In the genomic region with DNA sequence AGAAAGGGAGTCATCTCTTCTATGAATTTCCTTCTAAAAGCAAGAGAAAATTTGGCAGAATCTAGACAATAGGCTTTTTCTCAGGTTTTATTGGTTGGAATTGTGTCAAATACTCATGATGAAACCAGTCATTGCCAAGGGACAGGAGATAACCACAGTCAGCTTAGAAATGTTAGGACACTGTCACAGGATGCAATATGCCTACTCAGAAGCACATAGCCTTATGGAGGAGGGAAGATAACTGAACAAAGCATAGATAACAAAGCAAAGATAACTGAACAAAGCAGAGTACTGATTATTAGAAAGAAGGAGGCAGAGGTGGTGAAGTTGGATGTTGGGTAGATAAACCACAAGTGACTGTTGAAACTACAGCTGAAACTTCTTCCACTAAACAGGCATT, we compare ENCODE assay signal across 21 cellular contexts.
"Had no signal": no experiment of that assay in that cellular context is flagged by ENCODE, and none has a peak within 500 bp of the region (broad histone marks: within the 10 kb centered on the region; RNA-seq: fewer than 3 reads in every experiment).

No MANE protein-coding gene starts in this region.

- H3K4me1 ChIP-seq: tibial artery, uterus had no signal

- DNase-seq: activated CD4-positive, alpha-beta T cell treated with anti-CD3 and anti-CD28 coated beads, Interleukin-2, amount 10 ng/mL, durations not matched to agents 24 days and 14 days; activated CD4-positive, CD25-positive, alpha-beta regulatory T cell; activated CD8-positive, alpha-beta memory T cell treated with anti-CD3 and anti-CD28 coated beads, Interleukin-2, amount 50 U/mL, for 4 hours; activated CD8-positive, alpha-beta T cell treated with anti-CD3 and anti-CD28 coated beads, Interleukin-2, amount 10 ng/mL, durations not matched to agents 7 days and 5 days; activated gamma-delta T cell treated with Interleukin-2 at 50 U/mL for 16 hours; activated naive CD8-positive, alpha-beta T cell treated with anti-CD3 and anti-CD28 coated beads, Interleukin-2, amount 10 ng/mL, durations not matched to agents 7 days and 5 days; activated T-cell treated with anti-CD3 and anti-CD28 coated beads, Interleukin-2, amount 50 U/mL, for 72 hours; anterior cingulate cortex; dorsolateral prefrontal cortex; foreskin fibroblast; kidney glomerular epithelial cell; left ventricle myocardium superior; mesenchymal stem cell; occipital lobe; right cardiac atrium; small intestine; stimulated activated CD4-positive, alpha-beta T cell treated with anti-CD3 and anti-CD28 coated beads, Interleukin-4, amount 100 ng/mL, for 24 hours; stimulated activated naive CD4-positive, alpha-beta T cell; T-helper 17 cell; tibial artery; uterus had no signal

- H3K27ac ChIP-seq: dorsolateral prefrontal cortex, tibial artery, uterus had no signal

- H3K9me3 ChIP-seq: tibial artery, uterus had no signal

- H3K36me3 ChIP-seq: tibial artery, uterus had no signal

- H3K4me3 ChIP-seq: dorsolateral prefrontal cortex, tibial artery, uterus had no signal

- H3K27me3 ChIP-seq: dorsolateral prefrontal cortex, tibial artery, uterus had no signal
